ENCODE assay signal across 8 cellular contexts in the genomic region with DNA sequence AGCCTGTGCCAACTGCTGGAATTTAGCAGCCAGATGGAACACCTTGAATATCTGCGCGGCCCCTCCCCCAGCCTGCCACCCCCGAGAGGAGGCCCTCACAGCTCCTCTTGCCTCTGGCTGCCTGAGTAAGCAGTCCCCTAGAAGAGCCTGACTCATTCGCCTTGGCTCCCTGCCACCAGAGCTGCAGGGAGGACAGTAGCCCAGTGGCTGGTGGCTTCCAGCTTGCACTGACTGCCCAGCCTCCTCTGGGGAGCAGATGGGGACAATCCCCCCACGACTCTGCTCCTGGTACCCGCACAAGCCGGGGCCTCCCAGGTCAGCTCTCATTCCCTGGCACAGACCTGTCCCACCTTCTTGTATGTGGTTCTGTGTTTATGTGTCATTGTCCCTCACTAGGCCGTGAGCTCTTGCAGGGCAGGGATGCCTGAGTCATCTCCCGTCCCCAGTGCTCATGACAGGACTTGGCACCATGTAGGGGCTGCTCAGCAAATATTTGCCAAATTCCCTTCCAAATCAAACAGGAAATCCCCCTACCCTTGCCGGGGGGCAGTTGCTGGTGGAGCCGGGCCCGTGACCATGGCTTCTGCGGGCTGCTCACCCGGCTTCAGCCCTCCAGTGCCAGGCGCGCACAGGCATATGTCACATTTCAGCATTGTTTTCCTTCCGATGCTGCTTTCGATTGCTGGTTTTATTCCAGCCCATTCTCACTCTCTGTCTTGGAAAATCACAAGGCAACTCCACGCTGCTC. TPM values are rescaled to one million over a fixed set of nuclear protein-coding genes. Genes with fewer than 3 reads are reported as not detected.
DNase-seq lines count a peak whose midpoint lies in the region; ATAC-seq, FAIRE-seq and TF ChIP-seq lines count a peak whose summit lies in the region.

No MANE protein-coding gene starts in this region.

- H3K4me3 ChIP-seq in BE2C (ENCODE audit: low read depth, low read length) (peak overlapping the region; percentile 32), HepG2 (replicated peaks in 1 of 3; ENCODE audit: insufficient read depth in 1 of 3, low read depth in 2 of 3, low read length in 3 of 3) (peak overlapping the region in 2 of 3 experiments; percentile 35 to 70; a peak in 3 of 6 replicates)

- BruUV-seq in HepG2 (replicated peaks; lab: Mats Ljungman, UMichigan) = no TSS peak

- H3K36me3 ChIP-seq in BE2C (no peaks in the 10 kb centered on the region), HepG2 (replicated peaks in 1 of 2; ENCODE audit: control insufficient read depth in 1 of 2, insufficient read depth in 2 of 2, low read length in 2 of 2) (no peaks in the 10 kb centered on the region)

- TF ChIP-seq EP300 in HepG2 (IDR thresholded peaks at IDR 0.05; ENCODE audit: low read depth in 2 of 2, low read length in 2 of 2) (peak in 1 of 2 experiments; percentile 50; a peak in 2 of 4 replicates), HepG2 (CRISPR knock-in tag; IDR thresholded peaks at IDR 0.05; ENCODE audit: borderline replicate concordance) (0 out of 2 replicates have a peak, but pooled peaks have one; percentile 30)

- TF ChIP-seq CTCF in BE2C (IDR thresholded peaks at IDR 0.05; ENCODE audit: low read depth, low read length) (no peak), chondrocyte (IDR thresholded peaks at IDR 0.05) (no peak), HepG2 (CRISPR knock-in tag; IDR thresholded peaks at IDR 0.05) (no peak)

- POLR2A ChIA-PET in HepG2 (lab: Yijun Ruan, JAX) = interaction anchor here (1.1 kb wide), 1 partner anchor 131 kb away, joined by 4 read pairs; the partner anchor contains the start of gene EIF3D

- H3K27ac ChIP-seq in HepG2 (ENCODE audit: extremely low read length, insufficient read depth, low read length) = peak overlapping the region; percentile 63

- H4K20me1 ChIP-seq in HepG2 (ENCODE audit: insufficient read depth, low read length) = no peaks in the 10 kb centered on the region

- ATAC-seq in HepG2 = peak; percentile 93
- no peak for ATAC-seq in HG03196 (IDR thresholded peaks at IDR 0.05; ENCODE audit: unreplicated experiment)

- H3K4me3 Mint-ChIP-seq in chondrocyte (ENCODE audit: unreplicated experiment) = peak overlapping the region; percentile 47

- no peaks in the 10 kb centered on the region for H3K79me2 ChIP-seq in HepG2 (ENCODE audit: insufficient read depth, low read length)

- no peak for TF ChIP-seq POLR2A in HepG2 (IDR thresholded peaks at IDR 0.05; ENCODE audit: insufficient read depth in 1 of 2, low read depth in 2 of 2, low read length in 2 of 2)

- peaks cover 2% of the 10 kb centered on the region for H3K36me3 Mint-ChIP-seq in chondrocyte (ENCODE audit: low read depth)

- peak; percentile 98 for DNase-seq in BE2C
- peak; percentile 84 for DNase-seq in HPDE6-E6E7 (ENCODE audit: extremely low spot score)
- DNase-seq in RPMI8226 = peak; percentile 99
- DNase-seq in chondrocyte (ENCODE audit: low spot score) = peak; percentile 95
- DNase-seq in HepG2 (ENCODE audit: low spot score) = peak; percentile 91
- peak; percentile 4 for DNase-seq in stimulated activated CD8-positive, alpha-beta memory T cell treated with anti-CD3 and anti-CD28 coated beads, Interleukin-12 subunit alpha, Interleukin-12 subunit beta, amount 100 ng/mL, for 1 hour (ENCODE audit: low read depth)
- no peak for DNase-seq in GM19238 (ENCODE audit: insufficient read length, low spot score)

- H3K9ac ChIP-seq in HepG2 (ENCODE audit: insufficient read depth, low read depth, low read length) = peak overlapping the region; percentile 53

- CTCF ChIA-PET in HepG2 (lab: Yijun Ruan, JAX; ENCODE audit: low intra/inter-chr PET ratio, low total read pairs) = no interaction called here

- FAIRE-seq in HepG2 (lab: Jason Lieb, UNC) = no peak

- intact Hi-C loops in HepG2 (cut with micrococcal nuclease; ENCODE audit: unreplicated experiment) = no loop called here

- H3K9me3 ChIP-seq in BE2C = no peaks in the 10 kb centered on the region
- H3K9me3 ChIP-seq in HepG2 (ENCODE audit: low read length) = no peaks in the 10 kb centered on the region

- peak overlapping the region; percentile 86 for H3K4me2 ChIP-seq in HepG2 (ENCODE audit: low read depth, low read length)

- no peak overlapping the region for H2AFZ ChIP-seq in HepG2 (ENCODE audit: low read length)

- H3K4me1 Mint-ChIP-seq in chondrocyte (ENCODE audit: low read depth) = peaks cover 34% of the 10 kb centered on the region

- peak overlapping the region; percentile 91 for H3K27ac Mint-ChIP-seq in chondrocyte (ENCODE audit: unreplicated experiment)

- H3K4me1 ChIP-seq in BE2C (peaks cover 19% of the 10 kb centered on the region), HepG2 (ENCODE audit: insufficient read depth, low read length) (peaks cover 40% of the 10 kb centered on the region)

- peaks cover 12% of the 10 kb centered on the region for H3K27me3 Mint-ChIP-seq in chondrocyte (ENCODE audit: low read depth)

- H3K27me3 ChIP-seq in BE2C = no peaks in the 10 kb centered on the region
- H3K27me3 ChIP-seq in HepG2 (ENCODE audit: control insufficient read depth in 1 of 2, insufficient read depth in 2 of 2, low read length in 2 of 2) = peaks cover 0 to 11% of the 10 kb centered on the region in 2 experiments; a peak in 3 of 5 replicates

- TF ChIP-seq RAD21 in HepG2 (CRISPR knock-in tag; IDR thresholded peaks at IDR 0.05) = no peak

- no peaks in the 10 kb centered on the region for H3K9me3 Mint-ChIP-seq in chondrocyte (ENCODE audit: low read depth)

- in situ Hi-C loops in HepG2 (cut with HindIII; ENCODE audit: extremely low pct_ligation_motif_present, low pct_unique_long_range_greater_than_20kb) = no loop called here

- WGBS in HepG2 (ENCODE audit: low lambda C conversion rate) = 22% methylated on average over 8 of the region's 19 CpGs

TF ChIP-seq in HepG2, 621 proteins besides CTCF, POLR2A, EP300 and RAD21 (continues in another document):
- TF ChIP-seq RARA (CRISPR knock-in tag; IDR thresholded peaks at IDR 0.05) = peak; percentile 40; the same call in 1 of the 2 replicates
- no peak for TF ChIP-seq TOE1 (CRISPR knock-in tag; IDR thresholded peaks at IDR 0.05)
- TF ChIP-seq ZNF260 (CRISPR knock-in tag; IDR thresholded peaks at IDR 0.05; ENCODE audit: borderline replicate concordance, low read depth) = no peak
- TF ChIP-seq CHD4 (IDR thresholded peaks at IDR 0.05; ENCODE audit: borderline replicate concordance, low read length) = no peak
- peak; percentile 77; the same call in 1 of the 2 replicates for TF ChIP-seq ETV5 (CRISPR knock-in tag; IDR thresholded peaks at IDR 0.05; ENCODE audit: borderline replicate concordance)
- peak; percentile 81 for TF ChIP-seq JUNB (CRISPR knock-in tag; IDR thresholded peaks at IDR 0.05; ENCODE audit: borderline replicate concordance)
- TF ChIP-seq RBM39 (IDR thresholded peaks at IDR 0.05; ENCODE audit: low read depth, low read length, poor library complexity, severe bottlenecking) = no peak
- TF ChIP-seq RBFOX2 (IDR thresholded peaks at IDR 0.05; ENCODE audit: low read depth, low read length) = 0 out of 2 replicates have a peak, but pooled peaks have one; percentile 10
- TF ChIP-seq CHD2 (IDR thresholded peaks at IDR 0.05; ENCODE audit: low read depth, low read length) = no peak
- TF ChIP-seq GLI4 (CRISPR knock-in tag; IDR thresholded peaks at IDR 0.05; ENCODE audit: borderline replicate concordance) = no peak
- TF ChIP-seq ZNF772 (CRISPR knock-in tag; IDR thresholded peaks at IDR 0.05) = no peak
- TF ChIP-seq JUND (CRISPR knock-in tag; IDR thresholded peaks at IDR 0.05) = peak; percentile 62
- TF ChIP-seq SKIL (CRISPR knock-in tag; IDR thresholded peaks at IDR 0.05; ENCODE audit: borderline replicate concordance) = no peak
- TF ChIP-seq PHF21A (CRISPR knock-in tag; IDR thresholded peaks at IDR 0.05) = peak; percentile 48

RNA-seq across cellular contexts. Expression of gene CACNG2, which starts 43.6 kb away (rescaled TPM):
- 0.48 TPM for polyA plus RNA-seq in BE2C (2012; ENCODE audit: insufficient read depth, insufficient read length, low read depth)
- not detected in 3 replicates for total RNA-seq in chondrocyte
- total RNA-seq in HepG2 (2016; rRNA removed; fragmentation: Illumina TruSeq; extraction: Trizol) = not detected in 2 replicates
- not detected in 2 replicates for total RNA-seq in HepG2 (2016; cell fraction: cytosol; rRNA removed; fragmentation: Illumina TruSeq; extraction: Trizol; ENCODE audit: low read depth)
- not detected in 2 replicates for total RNA-seq in HepG2 (2016; cell fraction: insoluble cytoplasmic fraction; rRNA removed; fragmentation: Illumina TruSeq; extraction: Trizol)
- not detected in 2 replicates for total RNA-seq in HepG2 (2016; cell fraction: membrane; rRNA removed; fragmentation: Illumina TruSeq; extraction: Trizol)
- not detected in 2 replicates for total RNA-seq in HepG2 (2016; cell fraction: nucleus; rRNA removed; fragmentation: Illumina TruSeq; extraction: Trizol)
- polyA plus RNA-seq in HepG2 (2011; rRNA removed) = not detected in 2 replicates
- polyA plus RNA-seq in HepG2 (2011; cell fraction: cytosol; rRNA removed) = not detected in 2 replicates
- polyA plus RNA-seq in HepG2 (2011; cell fraction: nucleus; rRNA removed) = not detected in 2 replicates
- not detected in 2 replicates for polyA plus RNA-seq in HepG2 (2012)
- polyA plus RNA-seq in HepG2 (2016; cell fraction: cytosol; fragmentation: Illumina TruSeq; extraction: Trizol; ENCODE audit: low read depth) = not detected in 2 replicates
- polyA plus RNA-seq in HepG2 (2016; cell fraction: insoluble cytoplasmic fraction; fragmentation: Illumina TruSeq; extraction: Trizol; ENCODE audit: low read depth) = not detected in 2 replicates
- polyA plus RNA-seq in HepG2 (2016; cell fraction: membrane; fragmentation: Illumina TruSeq; extraction: Trizol; ENCODE audit: low read depth) = not detected in 2 replicates
- polyA plus RNA-seq in HepG2 (2016; cell fraction: nucleus; fragmentation: Illumina TruSeq; extraction: Trizol; ENCODE audit: insufficient read depth, low read depth) = not detected in 2 replicates
- polyA minus RNA-seq in HepG2 (2011; rRNA and poly(A)+ RNA removed; ENCODE audit: low replicate concordance) = not detected in 2 replicates
- polyA minus RNA-seq in HepG2 (2011; cell fraction: cytosol; rRNA and poly(A)+ RNA removed) = not detected in 2 replicates
- polyA minus RNA-seq in HepG2 (2011; cell fraction: nucleus; rRNA and poly(A)+ RNA removed) = not detected in 2 replicates
